In genomic region chr11:123407124-123407995, GRCh38 we compare ENCODE assay signal across 8 cellular contexts. TPM values are rescaled to one million over a fixed set of nuclear protein-coding genes. Genes with fewer than 3 reads are reported as not detected.
DNase-seq lines count a peak whose midpoint lies in the region; ATAC-seq and TF ChIP-seq lines count a peak whose summit lies in the region.

No MANE protein-coding gene starts in this region.

- no peak overlapping the region for H3K27ac ChIP-seq in lower lobe of right lung

- H3K4me3 ChIP-seq in lower lobe of right lung, result no peak overlapping the region

- no peak overlapping the region for H3K27ac Mint-ChIP-seq in chondrocyte (ENCODE audit: unreplicated experiment)

- TF ChIP-seq CTCF in chondrocyte (IDR thresholded peaks at IDR 0.05) (peak; percentile 84), lower lobe of right lung (IDR thresholded peaks at IDR 0.05) (peak; percentile 62)

- H3K36me3 ChIP-seq in lower lobe of right lung, result no peaks in the 10 kb centered on the region

- no peaks in the 10 kb centered on the region for H3K4me1 Mint-ChIP-seq in chondrocyte (ENCODE audit: low read depth)

- DNase-seq in DMS 273 treated with DMSO at 0.1 percent for 48 hours (lab: John Stamatoyannopoulos, UW) (peak; percentile 1), HCEC 1CT (peak; percentile 67), NCI-H2081 treated with DMSO at 0.1 percent for 48 hours (lab: John Stamatoyannopoulos, UW) (peak; percentile 93), chondrocyte (ENCODE audit: low spot score) (no peak), lower lobe of right lung (no peak)
- DNase-seq in activated CD4-positive, CD25-positive, alpha-beta regulatory T cell (lab: John Stamatoyannopoulos, UW), result peak; percentile 5 to 33 (median 7)
- DNase-seq in stimulated activated CD8-positive, alpha-beta memory T cell treated with anti-CD3 and anti-CD28 coated beads, Interleukin-4, amount 100 ng/mL, for 1 hour (ENCODE audit: low read depth in 2 of 2, low spot score in 1 of 2), result peak; percentile 20 to 41

- H3K36me3 Mint-ChIP-seq in chondrocyte (ENCODE audit: low read depth), result no peaks in the 10 kb centered on the region

- no peaks in the 10 kb centered on the region for H3K9me3 ChIP-seq in lower lobe of right lung

- H3K4me1 ChIP-seq in lower lobe of right lung, result no peaks in the 10 kb centered on the region

- no peak overlapping the region for H3K4me3 Mint-ChIP-seq in chondrocyte (ENCODE audit: unreplicated experiment)

- H3K27me3 Mint-ChIP-seq in chondrocyte (ENCODE audit: low read depth), result peaks cover 59% of the 10 kb centered on the region

- no peaks in the 10 kb centered on the region for H3K27me3 ChIP-seq in lower lobe of right lung (ENCODE audit: low read depth)

- intact Hi-C loops in lower lobe of right lung (cut with DNase I), result no loop called here

- H3K9me3 Mint-ChIP-seq in chondrocyte (ENCODE audit: low read depth), result no peaks in the 10 kb centered on the region

- ATAC-seq in lower lobe of right lung (peak; percentile 67 to 74), GM18868 (IDR thresholded peaks at IDR 0.05; ENCODE audit: unreplicated experiment) (no peak)

RNA-seq across cellular contexts. Expression of gene GRAMD1B, which starts 22.7 kb away (rescaled TPM):
- total RNA-seq in chondrocyte, result 0.99 to 2.2 TPM (median 1.6 TPM) in 3 replicates
- 9.9 TPM for total RNA-seq in lower lobe of right lung

Comparison
In these comparisons a context has a peak if more than half of its experiments do, and no peak if none do; other contexts are left out.
1. DNase-seq: peak in DMS 273 treated with DMSO at 0.1 percent for 48 hours (single experiment), HCEC 1CT (single experiment), NCI-H2081 treated with DMSO at 0.1 percent for 48 hours (single experiment), activated CD4-positive, CD25-positive, alpha-beta regulatory T cell (4 of 4) and stimulated activated CD8-positive, alpha-beta memory T cell treated with anti-CD3 and anti-CD28 coated beads, Interleukin-4, amount 100 ng/mL, for 1 hour (2 of 2); none in chondrocyte (single experiment) and lower lobe of right lung (single experiment).